In the genomic region with DNA sequence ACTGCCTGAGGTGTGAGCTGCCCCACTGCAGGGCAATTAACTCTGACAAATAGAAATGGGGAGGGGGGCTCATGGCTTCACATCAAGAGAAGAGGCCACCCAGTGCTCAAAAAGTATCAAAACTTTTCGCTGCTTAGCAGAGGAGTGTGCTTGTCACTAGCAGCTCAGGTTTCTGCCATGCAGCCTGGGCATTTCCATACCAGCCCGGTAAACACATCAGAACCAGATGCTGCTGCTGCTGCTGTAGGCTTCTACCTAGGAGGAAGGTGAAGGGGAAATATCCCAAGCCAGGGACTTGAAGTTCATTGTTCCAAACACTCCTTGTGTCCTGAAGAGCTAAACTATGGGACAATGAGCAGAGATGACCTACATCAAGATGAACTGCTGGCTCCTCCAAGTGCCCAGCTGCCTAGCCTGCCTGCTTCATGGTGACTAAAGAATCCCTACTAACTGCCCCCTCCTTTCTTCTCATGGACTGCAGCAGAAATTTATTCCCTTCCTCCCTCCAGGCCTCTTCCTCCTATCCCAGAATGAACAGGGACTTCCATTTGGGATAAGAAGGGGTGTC, we compare ENCODE assay signal across 24 cellular contexts. TPM values are rescaled to one million over a fixed set of nuclear protein-coding genes. Genes with fewer than 3 reads are reported as not detected.
"Had no signal": no experiment of that assay in that cellular context is flagged by ENCODE, and none has a peak within 500 bp of the region (broad histone marks: within the 10 kb centered on the region; RNA-seq: fewer than 3 reads in every experiment).

No MANE protein-coding gene starts in this region.

- H3K9me3 Mint-ChIP-seq: activated naive CD4-positive, alpha-beta T cell treated with anti-CD3 and anti-CD28 coated beads, Interleukin-2, amount 50 U/mL, for 72 hours; activated T-helper 1 cell treated with anti-CD3 and anti-CD28 coated beads, Interleukin-12 subunit alpha, Interleukin-12 subunit beta, Interleukin-2, Interleukin-4 antibody, amounts not matched to agents 30 ng/mL and 10 ng/mL and 1 ng/mL, durations not matched to agents 14 hours and 24 hours and 36 hours; endodermal cell; naive thymus-derived CD8-positive, alpha-beta T cell had no signal

- DNase-seq: activated CD4-positive, alpha-beta T cell treated with anti-CD3 and anti-CD28 coated beads for 1 hour; activated gamma-delta T cell treated with Interleukin-2 at 50 U/mL for 16 hours; foreskin keratinocyte; glutamatergic neuron; naive thymus-derived CD8-positive, alpha-beta T cell; occipital lobe; stimulated activated naive CD8-positive, alpha-beta T cell treated with anti-CD3 and anti-CD28 coated beads, Interleukin-15, Interleukin-2, amounts not matched to agents 100 U/mL and 50 U/mL, for 24 hours; SW 1271; T-helper 2 cell; transverse colon had no signal

- H3K27ac ChIP-seq: adrenal gland, epithelial cell of prostate, foreskin keratinocyte, right atrium auricular region, suprapubic skin, transverse colon, VCaP had no signal

- ATAC-seq: activated naive CD4-positive, alpha-beta T cell treated with anti-CD3 and anti-CD28 coated beads, Interleukin-2, amount 50 U/mL, for 72 hours; foreskin keratinocyte; naive thymus-derived CD8-positive, alpha-beta T cell; stimulated activated naive CD8-positive, alpha-beta T cell treated with anti-CD3 and anti-CD28 coated beads, Interleukin-15, Interleukin-2, amounts not matched to agents 100 U/mL and 50 U/mL, for 24 hours had no signal

- H3K4me3 Mint-ChIP-seq: activated T-helper 1 cell treated with anti-CD3 and anti-CD28 coated beads, Interleukin-12 subunit alpha, Interleukin-12 subunit beta, Interleukin-2, Interleukin-4 antibody, amounts not matched to agents 30 ng/mL and 10 ng/mL and 1 ng/mL, durations not matched to agents 14 hours and 24 hours and 36 hours; endodermal cell; naive thymus-derived CD8-positive, alpha-beta T cell had no signal

- H3K27ac Mint-ChIP-seq: activated naive CD4-positive, alpha-beta T cell treated with anti-CD3 and anti-CD28 coated beads, Interleukin-2, amount 50 U/mL, for 72 hours; activated T-helper 1 cell treated with anti-CD3 and anti-CD28 coated beads, Interleukin-12 subunit alpha, Interleukin-12 subunit beta, Interleukin-2, Interleukin-4 antibody, amounts not matched to agents 30 ng/mL and 10 ng/mL and 1 ng/mL, durations not matched to agents 14 hours and 24 hours and 36 hours; endodermal cell; progenitor cell of endocrine pancreas had no signal

- H3K9me3 ChIP-seq: adrenal gland, right atrium auricular region, suprapubic skin, transverse colon had no signal

- H3K4me1 ChIP-seq: foreskin keratinocyte had no signal

- FAIRE-seq: astrocyte had no signal

- H3K36me3 ChIP-seq: adrenal gland, right atrium auricular region, suprapubic skin, transverse colon had no signal

- H3K4me3 ChIP-seq: adrenal gland, right atrium auricular region, suprapubic skin, transverse colon had no signal

RNA-seq across cellular contexts. Expression of a gene that starts 16.4 kb away (rescaled TPM):
- total RNA-seq: activated CD8-positive, alpha-beta memory T cell treated with anti-CD3 and anti-CD28 coated beads for 36 hours; activated naive CD4-positive, alpha-beta T cell treated with anti-CD3 and anti-CD28 coated beads, Interleukin-2, amount 50 U/mL, for 72 hours; activated T-helper 1 cell treated with anti-CD3 and anti-CD28 coated beads, Interleukin-12 subunit alpha, Interleukin-12 subunit beta, Interleukin-2, Interleukin-4 antibody, amounts not matched to agents 30 ng/mL and 10 ng/mL and 1 ng/mL, durations not matched to agents 14 hours and 24 hours and 36 hours; dermis microvascular lymphatic vessel endothelial cell; endodermal cell; fibroblast of lung; foreskin keratinocyte; mesenteric fat pad; naive thymus-derived CD8-positive, alpha-beta T cell; progenitor cell of endocrine pancreas had no signal
- polyA plus RNA-seq: foreskin keratinocyte; naive thymus-derived CD8-positive, alpha-beta T cell had no signal
